In genomic region chr16:79096246-79096645, GRCh38 we compare ENCODE assay signal across 23 cellular contexts.
"Had no signal": no experiment of that assay in that cellular context is flagged by ENCODE, and none has a peak within 500 bp of the region (broad histone marks: within the 10 kb centered on the region; RNA-seq: fewer than 3 reads in every experiment).

No MANE protein-coding gene starts in this region.

- H3K9me3 ChIP-seq: adrenal gland, Peyer's patch, SJCRH30, SK-N-SH had no signal

- H3K9ac ChIP-seq: SK-N-SH had no signal

- H3K9me3 Mint-ChIP-seq: activated CD4-positive, alpha-beta memory T cell treated with anti-CD3 and anti-CD28 coated beads, Interleukin-2, amount 10 ng/mL, durations not matched to agents 7 days and 5 days; activated T-helper 17 cell treated with anti-CD3 and anti-CD28 coated beads, Interleukin-2, amount 50 U/mL, for 72 hours had no signal

- H3K27me3 ChIP-seq: adrenal gland, Peyer's patch, SJCRH30 had no signal

- DNase-seq: activated CD4-positive, alpha-beta memory T cell treated with anti-CD3 and anti-CD28 coated beads, Interleukin-2, amount 10 ng/mL, durations not matched to agents 7 days and 5 days; activated CD4-positive, alpha-beta T cell treated with anti-CD3 and anti-CD28 coated beads for 36 hours; activated CD4-positive, alpha-beta T cell treated with anti-CD3 and anti-CD28 coated beads, Interleukin-2, amount 50 U/mL, for 1 hour; activated gamma-delta T cell treated with Interleukin-2 at 50 U/mL for 16 hours; activated naive CD4-positive, alpha-beta T cell treated with anti-CD3 and anti-CD28 coated beads, Interleukin-2, amount 50 U/mL, for 16 hours; activated naive CD8-positive, alpha-beta T cell treated with anti-CD3 and anti-CD28 coated beads, Interleukin-2, amount 10 ng/mL, durations not matched to agents 7 days and 5 days; activated T-cell treated with anti-CD3 and anti-CD28 coated beads for 4 hours; activated T-cell treated with anti-CD3 and anti-CD28 coated beads, Interleukin-2, amount 50 U/mL, for 48 hours; adrenal gland; anterior cingulate cortex; MM.1S; NCI-H1105 treated with DMSO at 0.1 percent for 48 hours; NCI-H1436 treated with DMSO at 0.1 percent for 48 hours; NCI-H187; NCI-H2081; NCI-H446; NCI-H524; Peyer's patch; Right ventricle myocardium superior; SJCRH30; SK-N-SH; T-helper 1 cell had no signal

- H3K36me3 ChIP-seq: adrenal gland, Peyer's patch, SJCRH30 had no signal

- H3K27me3 Mint-ChIP-seq: activated CD4-positive, alpha-beta T cell treated with anti-CD3 and anti-CD28 coated beads for 36 hours; activated T-helper 17 cell treated with anti-CD3 and anti-CD28 coated beads, Interleukin-2, amount 50 U/mL, for 72 hours had no signal

- ATAC-seq: activated CD4-positive, alpha-beta T cell treated with anti-CD3 and anti-CD28 coated beads for 36 hours; activated T-helper 17 cell treated with anti-CD3 and anti-CD28 coated beads, Interleukin-2, amount 50 U/mL, for 72 hours had no signal

- H3K27ac Mint-ChIP-seq: activated CD4-positive, alpha-beta memory T cell treated with anti-CD3 and anti-CD28 coated beads, Interleukin-2, amount 10 ng/mL, durations not matched to agents 7 days and 5 days; activated CD4-positive, alpha-beta T cell treated with anti-CD3 and anti-CD28 coated beads for 36 hours; activated naive CD8-positive, alpha-beta T cell treated with anti-CD3 and anti-CD28 coated beads, Interleukin-2, amount 10 ng/mL, durations not matched to agents 7 days and 5 days; activated T-helper 17 cell treated with anti-CD3 and anti-CD28 coated beads, Interleukin-2, amount 50 U/mL, for 72 hours had no signal

- H3K9me2 ChIP-seq: SK-N-SH had no signal

- H3K4me3 Mint-ChIP-seq: activated CD4-positive, alpha-beta memory T cell treated with anti-CD3 and anti-CD28 coated beads, Interleukin-2, amount 10 ng/mL, durations not matched to agents 7 days and 5 days; activated CD4-positive, alpha-beta T cell treated with anti-CD3 and anti-CD28 coated beads for 36 hours; activated naive CD8-positive, alpha-beta T cell treated with anti-CD3 and anti-CD28 coated beads, Interleukin-2, amount 10 ng/mL, durations not matched to agents 7 days and 5 days; activated T-helper 17 cell treated with anti-CD3 and anti-CD28 coated beads, Interleukin-2, amount 50 U/mL, for 72 hours had no signal

- H3K4me3 ChIP-seq: adrenal gland, Peyer's patch, SJCRH30 had no signal

- H3K4me2 ChIP-seq: SK-N-SH had no signal

- H3K4me1 ChIP-seq: adrenal gland, SJCRH30 had no signal
